23 cellular contexts compared by ENCODE assay signal in the genomic region with DNA sequence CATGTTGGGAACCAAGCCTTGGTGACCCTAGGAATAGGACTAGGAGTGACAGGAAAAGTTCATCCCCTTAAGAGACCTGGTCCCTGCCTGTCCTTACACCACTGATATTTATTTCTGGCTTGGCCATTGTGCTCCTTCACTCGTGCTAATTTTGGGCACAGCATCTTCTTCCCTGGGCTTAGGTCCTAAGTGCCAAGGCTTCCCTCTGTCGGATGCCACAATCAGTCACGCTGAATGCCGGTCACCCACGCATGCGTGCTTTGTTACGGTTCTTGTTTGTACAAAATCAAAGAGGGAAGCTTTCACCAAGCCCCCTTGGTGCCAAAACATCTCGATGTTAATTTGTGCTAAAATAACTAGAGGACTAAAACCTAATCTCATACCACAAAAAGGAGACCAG. TPM values are rescaled to one million over a fixed set of nuclear protein-coding genes. Genes with fewer than 3 reads are reported as not detected.
"Had no signal": no experiment of that assay in that cellular context is flagged by ENCODE, and none has a peak within 500 bp of the region (broad histone marks: within the 10 kb centered on the region; RNA-seq: fewer than 3 reads in every experiment).

No MANE protein-coding gene starts in this region.

- H3K4me3 ChIP-seq: ovary, prostate gland, right lobe of liver, stomach, suprapubic skin, tibial nerve had no signal

- ATAC-seq: activated CD4-positive, CD25-positive, alpha-beta regulatory T cell treated with anti-CD3 and anti-CD28 coated beads, Interleukin-2, amount 50 U/mL, for 24 hours; activated T-cell treated with anti-CD3 and anti-CD28 coated beads, Interleukin-2, amount 50 U/mL, for 72 hours; natural killer cell; stimulated activated memory B cell treated with anti-CD40 and anti-IgM and Interleukin-4, amounts not matched to agents 10 μg/mL and 1 μg/mL and 100 μg/mL, for 72 hours had no signal

- H3K4me1 ChIP-seq: prostate gland, right lobe of liver, stomach, suprapubic skin, tibial nerve had no signal

- DNase-seq: activated CD4-positive, alpha-beta memory T cell treated with anti-CD3 and anti-CD28 coated beads, Interleukin-2, amount 10 ng/mL, durations not matched to agents 7 days and 5 days; activated CD4-positive, alpha-beta T cell treated with anti-CD3 and anti-CD28 coated beads, Interleukin-2, amount 10 ng/mL, durations not matched to agents 24 days and 14 days; activated effector memory CD4-positive, alpha-beta T cell treated with Interleukin-2 at 50 U/mL for 16 hours; activated naive CD8-positive, alpha-beta T cell treated with anti-CD3 and anti-CD28 coated beads, Interleukin-2, amount 10 ng/mL, durations not matched to agents 7 days and 5 days; activated T-cell treated with anti-CD3 and anti-CD28 coated beads, Interleukin-2, amount 50 U/mL, for 72 hours; amygdala; effector CD4-positive, alpha-beta T cell; foreskin fibroblast; kidney glomerular epithelial cell; midbrain; natural killer cell; ovary; right lobe of liver; stimulated activated CD4-positive, alpha-beta T cell treated with anti-CD3 and anti-CD28 coated beads, Interleukin-2, amount 100 ng/mL, for 24 hours; stomach had no signal

- H3K9me3 ChIP-seq: ovary, prostate gland, right lobe of liver, stomach, suprapubic skin, tibial nerve had no signal

- FAIRE-seq: small intestine, urothelium cell line had no signal

- H3K27ac ChIP-seq: ovary, prostate gland, right lobe of liver, stomach, suprapubic skin, tibial nerve, VCaP had no signal

RNA-seq across cellular contexts. Expression of gene MAP3K15, which starts 17.4 kb away (rescaled TPM):
- total RNA-seq: suprapubic skin, tibial nerve had no signal
